8 cellular contexts compared by ENCODE assay signal in genomic region chr3:170584585-170585007, GRCh38.
DNase-seq lines count a peak whose midpoint lies in the region; ATAC-seq and TF ChIP-seq lines count a peak whose summit lies in the region.

No MANE protein-coding gene starts in this region.

- DNase-seq in C1 segment of cervical spinal cord (lab: John Stamatoyannopoulos, UW) (peak in 12 of 14 donors; percentile 7 to 73 (median 32)), T-helper 2 cell (peak in 3 of 5 experiments; percentile 13 to 51 (median 14)), cardiac fibroblast (ENCODE audit: low read depth in 2 of 2) (peak; percentile 68), inferior parietal cortex (ENCODE audit: extremely low spot score) (peak; percentile 74), GM13977 (ENCODE audit: low spot score) (no peak)
- peak; percentile 49 to 71 for DNase-seq in stimulated activated CD4-positive, alpha-beta T cell treated with anti-CD3 and anti-CD28 coated beads, Interleukin-2, amount 100 ng/mL, for 24 hours

- TF ChIP-seq CTCF in cardiac fibroblast (IDR thresholded peaks at IDR 0.05; ENCODE audit: low read depth, low read length) (no peak), GM13977 (IDR thresholded peaks at IDR 0.05; ENCODE audit: extremely low read depth, insufficient read depth, missing control alignments) (no peak)

- ATAC-seq in HG02885 (IDR thresholded peaks at IDR 0.05; ENCODE audit: poor library complexity, unreplicated experiment): peak; percentile 41
- ATAC-seq in HG03175 (IDR thresholded peaks at IDR 0.05; ENCODE audit: unreplicated experiment): no peak

- in situ Hi-C loops in GM13977 (cut with MboI; ENCODE audit: low pct_unique_long_range_greater_than_20kb, low sequenced_read_pairs, unreplicated experiment): no loop called here

- H3K4me3 ChIP-seq in cardiac fibroblast (replicated peaks in 1 of 2; ENCODE audit: low read depth in 2 of 2, low read length in 2 of 2): no peak overlapping the region
